8 cellular contexts compared by ENCODE assay signal in the genomic region with DNA sequence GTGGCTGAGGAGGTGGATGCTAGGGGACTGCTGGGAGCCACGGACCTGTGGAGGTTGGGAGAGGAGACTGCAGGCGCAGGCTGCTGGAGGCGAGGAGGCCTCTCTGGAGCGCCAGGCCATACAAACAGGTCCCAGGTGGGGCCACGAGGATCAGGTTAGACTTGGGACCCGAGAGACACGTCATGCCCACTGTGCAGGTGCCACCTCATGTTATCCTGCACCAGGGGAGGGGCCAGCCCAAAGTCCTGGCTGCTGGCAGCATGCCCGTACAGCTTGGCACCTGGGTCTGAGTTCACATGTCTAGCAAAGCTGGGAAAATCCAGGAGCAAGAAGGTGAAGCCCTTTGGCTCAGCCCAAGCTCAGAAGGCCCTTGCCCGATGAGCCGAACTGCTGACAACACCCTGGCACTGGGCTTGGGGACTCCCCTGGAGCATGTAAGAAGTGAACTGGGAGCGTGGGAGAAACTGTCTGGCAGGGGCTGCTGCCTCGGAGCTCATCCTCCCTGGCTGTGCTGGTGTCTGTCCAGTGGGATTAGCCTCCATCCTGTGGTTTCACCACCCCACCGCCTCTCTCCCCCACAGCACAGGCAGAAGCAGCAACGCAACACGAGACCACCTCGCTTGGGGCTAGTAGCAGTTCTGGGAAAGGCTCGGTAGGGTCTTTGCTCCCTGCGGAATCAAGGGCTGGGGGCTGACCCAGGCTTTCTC. TPM values are rescaled to one million over a fixed set of nuclear protein-coding genes. Genes with fewer than 3 reads are reported as not detected.
DNase-seq lines count a peak whose midpoint lies in the region; ATAC-seq and TF ChIP-seq lines count a peak whose summit lies in the region.

No MANE protein-coding gene starts in this region.

- H3K9me3 Mint-ChIP-seq in HFFc6, result peaks cover 5% of the 10 kb centered on the region; the same call in 1 of the 2 replicates
- no peaks in the 10 kb centered on the region for H3K9me3 Mint-ChIP-seq in activated T-cell treated with anti-CD3 and anti-CD28 coated beads, Interleukin-2, amount 50 U/mL, for 72 hours

- intact Hi-C loops in right lobe of liver (cut with DNase I), result no loop called here

- H3K27ac ChIP-seq in BLaER1, result peak overlapping the region; percentile 76
- peak overlapping the region; percentile 48 to 99 (median 80) for H3K27ac ChIP-seq in right lobe of liver

- H3K4me1 ChIP-seq in BLaER1 (peaks cover 81% of the 10 kb centered on the region), right lobe of liver (peaks cover 0 to 77% (median 38%) of the 10 kb centered on the region in 4 donors)

- peak; percentile 89 for TF ChIP-seq POLR2A in right lobe of liver (IDR thresholded peaks at IDR 0.05)

- H3K4me1 Mint-ChIP-seq in HFFc6 (ENCODE audit: low read depth), result peaks cover 46% of the 10 kb centered on the region
- peaks cover 53% of the 10 kb centered on the region for H3K4me1 Mint-ChIP-seq in activated T-cell treated with anti-CD3 and anti-CD28 coated beads, Interleukin-2, amount 50 U/mL, for 72 hours (ENCODE audit: low read depth)

- peak overlapping the region; percentile 71 for H3K9ac ChIP-seq in BLaER1

- peak overlapping the region; percentile 93 for H3K27ac Mint-ChIP-seq in HFFc6
- H3K27ac Mint-ChIP-seq in activated T-cell treated with anti-CD3 and anti-CD28 coated beads, Interleukin-2, amount 50 U/mL, for 72 hours, result peak overlapping the region; percentile 3

- H4K20me1 ChIP-seq in BLaER1, result peaks cover 80% of the 10 kb centered on the region

- DNase-seq in HFFc6, result no peak
- DNase-seq in activated T-cell treated with anti-CD3 and anti-CD28 coated beads, Interleukin-2, amount 50 U/mL, for 72 hours, result peak in 1 of 2 donors; percentile 32
- peak; percentile 94 to 98 (median 97) for DNase-seq in right lobe of liver
- no peak for DNase-seq in amygdala (lab: John Stamatoyannopoulos, UW)
- DNase-seq in activated effector memory CD4-positive, alpha-beta T cell treated with Interleukin-2 at 50 U/mL for 16 hours, result no peak
- DNase-seq in NCI-H146 treated with DMSO at 0.1 percent for 48 hours (lab: John Stamatoyannopoulos, UW; ENCODE audit: unreplicated experiment), result no peak
- no peak for DNase-seq in DMS114 treated with DMSO at 0.1 percent for 48 hours (lab: John Stamatoyannopoulos, UW; ENCODE audit: unreplicated experiment)

- no peaks in the 10 kb centered on the region for H3K9me3 ChIP-seq in BLaER1
- no peaks in the 10 kb centered on the region for H3K9me3 ChIP-seq in right lobe of liver

- H3K4me2 ChIP-seq in BLaER1, result peak overlapping the region; percentile 83

- H3K27me3 ChIP-seq in BLaER1 (no peaks in the 10 kb centered on the region), right lobe of liver (no peaks in the 10 kb centered on the region)

- H3K4me3 ChIP-seq in BLaER1 (no peak overlapping the region; the same call in 1 of the 2 replicates), right lobe of liver (no peak overlapping the region)

- TF ChIP-seq CTCF in HFFc6 (IDR thresholded peaks at IDR 0.05) (no peak), right lobe of liver (IDR thresholded peaks at IDR 0.05) (no peak)

- WGBS in right lobe of liver (ENCODE audit: insufficient coverage, low coverage, low lambda C conversion rate, missing lambda C conversion rate), result 43% methylated on average over 5 of the region's 18 CpGs

- no peak for ATAC-seq in activated T-cell treated with anti-CD3 and anti-CD28 coated beads, Interleukin-2, amount 50 U/mL, for 72 hours (replicated peaks in 1 of 2)
- peak; percentile 48 to 69 (median 64) for ATAC-seq in right lobe of liver

- H3K4me3 Mint-ChIP-seq in HFFc6, result peak overlapping the region; percentile 24; the same call in 1 of the 2 replicates
- peak overlapping the region in 1 of 2 donors; percentile 12 for H3K4me3 Mint-ChIP-seq in activated T-cell treated with anti-CD3 and anti-CD28 coated beads, Interleukin-2, amount 50 U/mL, for 72 hours

- peaks cover 21% of the 10 kb centered on the region for H3K36me3 Mint-ChIP-seq in HFFc6 (ENCODE audit: low read depth)
- H3K36me3 Mint-ChIP-seq in activated T-cell treated with anti-CD3 and anti-CD28 coated beads, Interleukin-2, amount 50 U/mL, for 72 hours (ENCODE audit: insufficient read depth in 2 of 2), result peaks cover 10 to 16% of the 10 kb centered on the region in 2 donors

- H3K36me3 ChIP-seq in BLaER1 (peaks cover 75% of the 10 kb centered on the region), right lobe of liver (peaks cover 0 to 16% (median 8%) of the 10 kb centered on the region in 4 donors)

- H3K27me3 Mint-ChIP-seq in HFFc6 (ENCODE audit: insufficient read depth), result peaks cover 60% of the 10 kb centered on the region
- H3K27me3 Mint-ChIP-seq in activated T-cell treated with anti-CD3 and anti-CD28 coated beads, Interleukin-2, amount 50 U/mL, for 72 hours (ENCODE audit: low read depth), result no peaks in the 10 kb centered on the region

RNA-seq across cellular contexts. Expression of a gene that starts 5.3 kb away (rescaled TPM):
- total RNA-seq in HFFc6 (2021; fragmentation: NEBNext Ultra II Directional; extraction: Animal tissue kit (Norgen Biotek cat#: 25700)), result 1,000 to 10,000 TPM in 1 of 6 experiments, 100 to 1,000 TPM in 5; 758 to 1,040 (median 908) TPM
- 100 to 1,000 TPM; 369 to 410 TPM for total RNA-seq in activated T-cell treated with anti-CD3 and anti-CD28 coated beads, Interleukin-2, amount 50 U/mL, for 72 hours
- 100 to 1,000 TPM in 5 of 6 experiments, 10 to 100 TPM in 1; 92.4 to 162 (median 137) TPM for total RNA-seq in right lobe of liver

RNA-seq across cellular contexts. Expression of a gene that starts 5.6 kb away (rescaled TPM):
- 100 to 1,000 TPM; 790 to 981 (median 910) TPM for total RNA-seq in HFFc6 (2021; fragmentation: NEBNext Ultra II Directional; extraction: Animal tissue kit (Norgen Biotek cat#: 25700))
- 100 to 1,000 TPM; 430 to 436 TPM for total RNA-seq in activated T-cell treated with anti-CD3 and anti-CD28 coated beads, Interleukin-2, amount 50 U/mL, for 72 hours
- total RNA-seq in right lobe of liver, result 1,000 to 10,000 TPM in 5 of 6 experiments, 100 to 1,000 TPM in 1; 856 to 5,039 (median 1,455) TPM

RNA-seq across cellular contexts. Expression of a gene that starts 25.5 kb away (rescaled TPM):
- total RNA-seq in HFFc6 (2021; fragmentation: NEBNext Ultra II Directional; extraction: Animal tissue kit (Norgen Biotek cat#: 25700)), result 100 to 1,000 TPM; 101 to 151 (median 135) TPM
- total RNA-seq in activated T-cell treated with anti-CD3 and anti-CD28 coated beads, Interleukin-2, amount 50 U/mL, for 72 hours, result 100 to 1,000 TPM in 1 of 2 donors, 10 to 100 TPM in 1; 95.9 to 122 TPM
- 10 to 100 TPM; 11.6 to 20.3 (median 18.8) TPM for total RNA-seq in right lobe of liver

RNA-seq across cellular contexts. Expression of a gene that starts 25.6 kb away (rescaled TPM):
- total RNA-seq in HFFc6 (2021; fragmentation: NEBNext Ultra II Directional; extraction: Animal tissue kit (Norgen Biotek cat#: 25700)), result 100 to 1,000 TPM; 151 to 169 (median 156) TPM
- 100 to 1,000 TPM in 1 of 2 donors, 10 to 100 TPM in 1; 78.5 to 106 TPM for total RNA-seq in activated T-cell treated with anti-CD3 and anti-CD28 coated beads, Interleukin-2, amount 50 U/mL, for 72 hours
- total RNA-seq in right lobe of liver, result 100 to 1,000 TPM in 1 of 6 experiments, 10 to 100 TPM in 5; 54.3 to 101 (median 73.3) TPM

RNA-seq across cellular contexts. Expression of a gene that starts 31.0 kb away (rescaled TPM):
- not detected for total RNA-seq in HFFc6 (2021; fragmentation: NEBNext Ultra II Directional; extraction: Animal tissue kit (Norgen Biotek cat#: 25700))
- total RNA-seq in activated T-cell treated with anti-CD3 and anti-CD28 coated beads, Interleukin-2, amount 50 U/mL, for 72 hours, result not detected
- total RNA-seq in right lobe of liver, result under 1 TPM in 3 of 6 experiments, not detected in 3; 0.27 to 0.62 (median 0.40) TPM

Comparison
In these comparisons a context has a peak if more than half of its experiments do, and no peak if none do; other contexts are left out.
1. DNase-seq: peak in right lobe of liver (3 of 3); none in HFFc6 (single experiment), amygdala (0 of 56), activated effector memory CD4-positive, alpha-beta T cell treated with Interleukin-2 at 50 U/mL for 16 hours (single experiment), NCI-H146 treated with DMSO at 0.1 percent for 48 hours (single experiment) and DMS114 treated with DMSO at 0.1 percent for 48 hours (single experiment).
2. ATAC-seq: peak in right lobe of liver (4 of 4); none in activated T-cell treated with anti-CD3 and anti-CD28 coated beads, Interleukin-2, amount 50 U/mL, for 72 hours (0 of 2).
3. RNA of a gene that starts 25.5 kb away (total RNA-seq): 101 to 151 TPM in HFFc6 and 95.9 to 122 TPM in activated T-cell treated with anti-CD3 and anti-CD28 coated beads, Interleukin-2, amount 50 U/mL, for 72 hours; 11.6 to 20.3 TPM in right lobe of liver; every median in the first group is over 4 times any median in the second.